6 cellular contexts compared by ENCODE assay signal in the genomic region with DNA sequence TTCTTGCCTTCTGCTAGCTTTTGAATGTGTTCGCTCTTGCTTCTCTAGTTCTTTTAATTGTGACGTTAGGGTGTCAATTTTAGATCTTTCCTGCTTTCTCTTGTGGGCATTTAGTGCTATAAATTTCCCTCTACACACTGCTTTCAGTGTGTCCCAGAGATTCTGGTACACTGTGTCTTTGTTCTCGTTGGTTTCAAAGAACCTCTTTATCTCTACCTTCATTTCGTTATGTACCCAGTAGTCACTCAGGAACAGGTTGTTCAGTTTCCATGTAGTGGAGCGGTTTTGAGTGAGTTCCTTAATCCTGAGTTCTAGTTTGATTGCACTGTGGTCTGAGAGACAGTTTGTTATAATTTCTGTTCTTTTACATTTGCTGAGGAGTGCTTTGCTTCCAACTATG. TPM values are rescaled to one million over a fixed set of nuclear protein-coding genes. Genes with fewer than 3 reads are reported as not detected.
A peak's percentile ranks its signal among the peaks of the same experiment; 100 is the strongest.
DNase-seq lines count a peak whose midpoint lies in the region; ATAC-seq, FAIRE-seq and TF ChIP-seq lines count a peak whose summit lies in the region.
"Not testable (repeated sequence)": the region's sequence is repeated elsewhere in the genome, so short reads cannot be mapped to it uniquely, and the experiment has no call there.
"Had no signal": no experiment of that assay in that cellular context is flagged by ENCODE, and none has a peak within 500 bp of the region (broad histone marks: within the 10 kb centered on the region; RNA-seq: fewer than 3 reads in every experiment).

No MANE protein-coding gene starts in this region.

- not testable (repeated sequence) for H3K4me1 Mint-ChIP-seq in progenitor cell of endocrine pancreas (ENCODE audit: low read depth)

- peak overlapping the region; percentile 74 for H3K27ac Mint-ChIP-seq in progenitor cell of endocrine pancreas

- H3K36me3 Mint-ChIP-seq in progenitor cell of endocrine pancreas (ENCODE audit: insufficient read depth) = peaks cover 13% of the 10 kb centered on the region

- not testable (repeated sequence) for TF ChIP-seq EP300 in stomach (IDR thresholded peaks at IDR 0.05)

- peak in 2 of 3 donors; percentile 31 to 55 for TF ChIP-seq POLR2A in body of pancreas (IDR thresholded peaks at IDR 0.05)
- TF ChIP-seq POLR2A in stomach (IDR thresholded peaks at IDR 0.05) = not testable (repeated sequence)

- FAIRE-seq in pancreas (lab: Jason Lieb, UNC) = not testable (repeated sequence)

- H3K4me3 ChIP-seq in body of pancreas, pancreas, stomach: not testable (repeated sequence)

- intact Hi-C loops in body of pancreas (cut with DNase I); pancreas (cut with DNase I); stomach (cut with DNase I; ENCODE audit: low total_unique reads): not testable (repeated sequence)

- H3K27me3 ChIP-seq in body of pancreas, pancreas, stomach: not testable (repeated sequence)

- WGBS in body of pancreas, 2 donors = 23 to 25% methylated on average over 5 of the region's 5 CpGs
- 25 to 30% methylated on average over 5 of the region's 5 CpGs for WGBS in pancreas, 2 donors
- 29 to 55% (median 51%) methylated on average over 5 of the region's 5 CpGs for WGBS in stomach, 5 donors

- H3K27me3 Mint-ChIP-seq in progenitor cell of endocrine pancreas = not testable (repeated sequence)

- H3K4me1 ChIP-seq in body of pancreas = peaks cover 48% of the 10 kb centered on the region
- H3K4me1 ChIP-seq in pancreas = not testable (repeated sequence)
- H3K4me1 ChIP-seq in stomach = peaks cover 0 to 15% (median 8%) of the 10 kb centered on the region in 4 donors

- H3K4me3 Mint-ChIP-seq in progenitor cell of endocrine pancreas (ENCODE audit: low read depth) = not testable (repeated sequence)

- H3K27ac ChIP-seq in body of pancreas (peak overlapping the region; percentile 45 to 84 (median 78)), pancreas (peak overlapping the region in 3 of 4 donors; percentile 22 to 44 (median 27)), stomach (peak overlapping the region in 4 of 5 donors; percentile 40 to 77 (median 66))

- not testable (repeated sequence) for H3K36me3 ChIP-seq in body of pancreas (replicated peaks in 1 of 2; ENCODE audit: insufficient read depth in 1 of 2, low read depth in 2 of 2); pancreas; stomach

- in situ Hi-C loops in SK-MEL-5 (cut with HindIII; ENCODE audit: low pct_unique_long_range_greater_than_20kb, low sequenced_read_pairs) = not testable (repeated sequence)

- peak in 3 of 7 experiments; percentile 1 to 16 (median 5) for TF ChIP-seq CTCF in body of pancreas (IDR thresholded peaks at IDR 0.05)
- not testable (repeated sequence) for TF ChIP-seq CTCF in pancreas (IDR thresholded peaks at IDR 0.05); progenitor cell of endocrine pancreas (IDR thresholded peaks at IDR 0.05; ENCODE audit: unreplicated experiment); stomach (IDR thresholded peaks at IDR 0.05)

- ATAC-seq in body of pancreas, pancreas: not testable (repeated sequence)

- H3K9me3 ChIP-seq in body of pancreas, pancreas, stomach: not testable (repeated sequence)

- peaks cover 10% of the 10 kb centered on the region for H3K9me3 Mint-ChIP-seq in progenitor cell of endocrine pancreas (ENCODE audit: low read depth)

- DNase-seq in SK-MEL-5 (ENCODE audit: low read depth, low spot score) = peak; percentile 70
- peak in 1 of 4 donors; percentile 63 for DNase-seq in body of pancreas
- DNase-seq in pancreas; progenitor cell of endocrine pancreas (ENCODE audit: low spot score, unreplicated experiment); stomach: not testable (repeated sequence)

RNA-seq across cellular contexts. Expression of a gene that starts 5.9 kb away (rescaled TPM):
- 0.98 and 1.4 TPM in 2 replicates for total RNA-seq in SK-MEL-5 (2014; rRNA removed; shearing (Covaris generic))
- polyA plus RNA-seq in SK-MEL-5 (2015; cell fraction: cytosol; rRNA removed) = 0.56 and 2.3 TPM in 2 replicates
- 2.1 and 4.3 TPM in 2 replicates for polyA plus RNA-seq in SK-MEL-5 (2015; cell fraction: nucleus; rRNA removed)
- 10 to 100 TPM; 30.6 to 68.6 TPM for total RNA-seq in body of pancreas
- total RNA-seq in pancreas = 10 to 100 TPM in 5 of 6 donors, 1 to 10 TPM in 1; 7.5 to 32.5 (median 14.6) TPM
- 10 to 100 TPM; 12.2 to 19.0 TPM for polyA plus RNA-seq in pancreas
- 4.2 and 5.0 TPM in 2 replicates for total RNA-seq in progenitor cell of endocrine pancreas
- total RNA-seq in stomach = 100 to 1,000 TPM in 2 of 5 donors, 10 to 100 TPM in 3; 11.3 to 201 (median 78.6) TPM
- polyA plus RNA-seq in stomach = 100 to 1,000 TPM in 1 of 3 donors, 10 to 100 TPM in 2; 29.8 to 113 (median 88.5) TPM
- total RNA-seq: A172 had no signal

RNA-seq across cellular contexts. Expression of a gene that starts 11.5 kb away (rescaled TPM):
- total RNA-seq in SK-MEL-5 (2014; rRNA removed; shearing (Covaris generic)) = 112 and 113 TPM in 2 replicates
- polyA plus RNA-seq in SK-MEL-5 (2015; cell fraction: cytosol; rRNA removed) = 66.1 and 84.2 TPM in 2 replicates
- polyA plus RNA-seq in SK-MEL-5 (2015; cell fraction: nucleus; rRNA removed) = 230 and 284 TPM in 2 replicates
- 10 to 100 TPM; 11.5 to 21.5 TPM for total RNA-seq in body of pancreas
- total RNA-seq in pancreas = 10 to 100 TPM in 4 of 6 donors, 1 to 10 TPM in 2; 6.6 to 17.0 (median 11.8) TPM
- polyA plus RNA-seq in pancreas = 10 to 100 TPM; 10.4 to 15.2 TPM
- total RNA-seq in progenitor cell of endocrine pancreas = 79.6 and 80.3 TPM in 2 replicates
- total RNA-seq in stomach = 10 to 100 TPM in 4 of 5 donors, 1 to 10 TPM in 1; 2.9 to 51.2 (median 12.9) TPM
- 10 to 100 TPM; 13.2 to 17.1 (median 15.1) TPM for polyA plus RNA-seq in stomach

RNA-seq across cellular contexts. Expression of a gene that starts 58.8 kb away (rescaled TPM):
- 18.0 and 21.3 TPM in 2 replicates for total RNA-seq in SK-MEL-5 (2014; rRNA removed; shearing (Covaris generic))
- polyA plus RNA-seq in SK-MEL-5 (2015; cell fraction: cytosol; rRNA removed) = 18.3 and 22.7 TPM in 2 replicates
- 200 and 264 TPM in 2 replicates for polyA plus RNA-seq in SK-MEL-5 (2015; cell fraction: nucleus; rRNA removed)
- total RNA-seq in body of pancreas = 10 to 100 TPM; 11.9 to 19.5 TPM
- 10 to 100 TPM in 5 of 6 donors, 1 to 10 TPM in 1; 6.3 to 15.1 (median 12.3) TPM for total RNA-seq in pancreas
- 1 to 10 TPM; 6.5 to 8.1 TPM for polyA plus RNA-seq in pancreas
- 24.4 and 26.0 TPM in 2 replicates for total RNA-seq in progenitor cell of endocrine pancreas
- 10 to 100 TPM in 4 of 5 donors, 1 to 10 TPM in 1; 8.1 to 26.3 (median 18.1) TPM for total RNA-seq in stomach
- polyA plus RNA-seq in stomach = 1 to 10 TPM; 6.0 to 7.5 (median 6.7) TPM

Comparison
In these comparisons a context has a peak if more than half of its experiments do, and no peak if none do; other contexts are left out.
1. H3K27ac ChIP-seq: peak in every context shown above with its lines; median percentile 78 in body of pancreas; 66 in stomach; 27 in pancreas.